1 cellular context compared by ENCODE assay signal in genomic region chr12:13347241-13348043, GRCh38.
TF ChIP-seq lines count a peak whose summit lies in the region.

No MANE protein-coding gene starts in this region.

TF ChIP-seq in HEK293, 187 proteins besides CTCF, POLR2A, EP300 and RAD21 (continued from another document):
- no peak for TF ChIP-seq ZBTB8A (tag by site-specific recombination; IDR thresholded peaks at IDR 0.05)
- TF ChIP-seq ZFP37 (tag by site-specific recombination; IDR thresholded peaks at IDR 0.05), result no peak
- TF ChIP-seq ZBTB21 (tag by site-specific recombination; IDR thresholded peaks at IDR 0.05), result peak; percentile 26; the same call in 1 of the 2 replicates
- peak; percentile 57; the same call in 1 of the 2 replicates for TF ChIP-seq EGR2 (tag by site-specific recombination; IDR thresholded peaks at IDR 0.05; ENCODE audit: low read depth)
- TF ChIP-seq ZNF513 (tag by site-specific recombination; IDR thresholded peaks at IDR 0.05), result no peak
- TF ChIP-seq, protein P1, sequence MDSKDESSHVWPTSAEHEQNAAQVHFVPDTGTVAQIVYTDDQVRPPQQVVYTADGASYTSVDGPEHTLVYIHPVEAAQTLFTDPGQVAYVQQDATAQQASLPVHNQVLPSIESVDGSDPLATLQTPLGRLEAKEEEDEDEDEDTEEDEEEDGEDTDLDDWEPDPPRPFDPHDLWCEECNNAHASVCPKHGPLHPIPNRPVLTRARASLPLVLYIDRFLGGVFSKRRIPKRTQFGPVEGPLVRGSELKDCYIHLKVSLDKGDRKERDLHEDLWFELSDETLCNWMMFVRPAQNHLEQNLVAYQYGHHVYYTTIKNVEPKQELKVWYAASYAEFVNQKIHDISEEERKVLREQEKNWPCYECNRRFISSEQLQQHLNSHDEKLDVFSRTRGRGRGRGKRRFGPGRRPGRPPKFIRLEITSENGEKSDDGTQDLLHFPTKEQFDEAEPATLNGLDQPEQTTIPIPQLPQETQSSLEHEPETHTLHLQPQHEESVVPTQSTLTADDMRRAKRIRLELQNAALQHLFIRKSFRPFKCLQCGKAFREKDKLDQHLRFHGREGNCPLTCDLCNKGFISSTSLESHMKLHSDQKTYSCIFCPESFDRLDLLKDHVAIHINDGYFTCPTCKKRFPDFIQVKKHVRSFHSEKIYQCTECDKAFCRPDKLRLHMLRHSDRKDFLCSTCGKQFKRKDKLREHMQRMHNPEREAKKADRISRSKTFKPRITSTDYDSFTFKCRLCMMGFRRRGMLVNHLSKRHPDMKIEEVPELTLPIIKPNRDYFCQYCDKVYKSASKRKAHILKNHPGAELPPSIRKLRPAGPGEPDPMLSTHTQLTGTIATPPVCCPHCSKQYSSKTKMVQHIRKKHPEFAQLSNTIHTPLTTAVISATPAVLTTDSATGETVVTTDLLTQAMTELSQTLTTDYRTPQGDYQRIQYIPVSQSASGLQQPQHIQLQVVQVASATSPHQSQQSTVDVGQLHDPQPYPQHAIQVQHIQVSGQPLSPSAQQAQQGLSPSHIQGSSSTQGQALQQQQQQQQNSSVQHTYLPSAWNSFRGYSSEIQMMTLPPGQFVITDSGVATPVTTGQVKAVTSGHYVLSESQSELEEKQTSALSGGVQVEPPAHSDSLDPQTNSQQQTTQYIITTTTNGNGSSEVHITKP (tag by site-specific recombination; IDR thresholded peaks at IDR 0.05), result peak; percentile 83
- no peak for TF ChIP-seq SCRT2 (tag by site-specific recombination; IDR thresholded peaks at IDR 0.05)
- TF ChIP-seq YY2 (tag by site-specific recombination; IDR thresholded peaks at IDR 0.05), result no peak
- peak; percentile 25; the same call in 1 of the 2 replicates for TF ChIP-seq ZNF335 (tag by site-specific recombination; conservative IDR thresholded peaks at IDR 0.05)
- no peak for TF ChIP-seq ZNF202 (tag by site-specific recombination; IDR thresholded peaks at IDR 0.05; ENCODE audit: borderline replicate concordance)
